8 cellular contexts compared by ENCODE assay signal in genomic region chr4:4248036-4248884, GRCh38. TPM values are rescaled to one million over a fixed set of nuclear protein-coding genes. Genes with fewer than 3 reads are reported as not detected.
DNase-seq lines count a peak whose midpoint lies in the region; ATAC-seq and TF ChIP-seq lines count a peak whose summit lies in the region.

TMEM128 (minus strand) TSS chr4:4248223; CDS start chr4:4248202, 21 bp downstream.

- H3K27ac Mint-ChIP-seq in T-cell, result peak within 1 kb of the TSS; percentile 97
- H3K27ac Mint-ChIP-seq in type B pancreatic cell, result peak within 1 kb of the TSS; percentile 99

- TF ChIP-seq CTCF in GM12873 (IDR thresholded peaks at IDR 0.05; ENCODE audit: insufficient read depth, low read depth, low read length, missing control alignments) (peak; percentile 15), type B pancreatic cell (conservative IDR thresholded peaks at IDR 0.05) (peak; percentile 48)

- DNase-seq in NCI-H1417 (lab: John Stamatoyannopoulos, UW), result peak; percentile 94 to 97 (median 95)
- peak; percentile 80 to 94 (median 90) for DNase-seq in T-cell
- DNase-seq in cardiac septum (ENCODE audit: low spot score), result peak; percentile 98
- DNase-seq in pons (ENCODE audit: low spot score), result peak; percentile 95
- peak; percentile 91 for DNase-seq in type B pancreatic cell (ENCODE audit: extremely low spot score, unreplicated experiment)

- H3K4me1 Mint-ChIP-seq in T-cell, result peaks cover 35 to 40% (median 40%) of the 10 kb centered on the region in 3 donors
- H3K4me1 Mint-ChIP-seq in type B pancreatic cell (ENCODE audit: unreplicated experiment), result peaks cover 18% of the 10 kb centered on the region

- POLR2A ChIA-PET in T-cell (lab: Charles Lee), result interaction anchor here (0.6 to 0.8 kb wide), 4 partner anchors 12 to 188 kb away, joined by 3 to 8 read pairs (median 4); no protein-coding TSS in a partner anchor

- H3K36me3 Mint-ChIP-seq in T-cell (peaks cover 18% of the 10 kb centered on the region), type B pancreatic cell (peaks cover 13% of the 10 kb centered on the region)

- H3K9me3 Mint-ChIP-seq in T-cell (no peaks in the 10 kb centered on the region), type B pancreatic cell (no peaks in the 10 kb centered on the region)

- CTCF ChIA-PET in T-cell (lab: Charles Lee), result interaction anchor here (0.5 to 1.7 kb wide), 8 partner anchors 10 to 188 kb away, joined by 3 to 6 read pairs (median 4); no protein-coding TSS in a partner anchor

- no peaks in the 10 kb centered on the region for H3K27me3 Mint-ChIP-seq in T-cell
- no peaks in the 10 kb centered on the region for H3K27me3 Mint-ChIP-seq in type B pancreatic cell

- intact Hi-C loops in cardiac septum (cut with DNase I), result loop anchor here (2.0 to 5.0 kb wide), 2 partner anchors 41 to 294 kb away; partner anchors contain the start of gene STX18

- peak; percentile 99 for ATAC-seq in HG02759 (IDR thresholded peaks at IDR 0.05; ENCODE audit: unreplicated experiment)
- ATAC-seq in T-cell (replicated peaks in 1 of 4), result peak; percentile 94 to 98 (median 96)

- WGBS in adipose tissue, 3 donors, result 1% methylated on average over 62 of the region's 62 CpGs

- H3K27ac ChIP-seq in adipose tissue (ENCODE audit: low read depth, low read length), result peak within 1 kb of the TSS; percentile 61

- H3K4me3 Mint-ChIP-seq in T-cell, result peak within 1 kb of the TSS; percentile 94 to 97 (median 96)
- peak within 1 kb of the TSS; percentile 98 for H3K4me3 Mint-ChIP-seq in type B pancreatic cell

RNA-seq across cellular contexts. Expression of gene TMEM128, which starts in this region (rescaled TPM):
- total RNA-seq in T-cell (10 to 100 TPM in 4 of 5 donors, 1 to 10 TPM in 1; 9.9 to 22.8 (median 16.7) TPM), cardiac septum (12.4 TPM), type B pancreatic cell (ENCODE audit: low replicate concordance) (20.1 and 21.8 TPM in 2 replicates)
- polyA plus RNA-seq in adipose tissue, result 10 to 100 TPM; 13.9 to 26.3 (median 25.2) TPM

Comparison
In these comparisons a context has a peak if more than half of its experiments do, and no peak if none do; other contexts are left out.
1. Peak in every context shown above with its lines: DNase-seq, ATAC-seq and H3K27ac ChIP-seq.